In genomic region chr14:99424306-99424877, GRCh38 we compare ENCODE assay signal across 1 cellular context.
TF ChIP-seq lines count a peak whose summit lies in the region.

No MANE protein-coding gene starts in this region.

TF ChIP-seq in GM23338, 12 proteins besides CTCF, POLR2A, EP300 and RAD21 (continued from another document):
- TF ChIP-seq ZNF462 (CRISPR knock-in tag; IDR thresholded peaks at IDR 0.05) (no peak), NANOG (IDR thresholded peaks at IDR 0.05; ENCODE audit: borderline replicate concordance) (no peak), REST (IDR thresholded peaks at IDR 0.05; ENCODE audit: unreplicated experiment) (no peak), ZNF331 (CRISPR knock-in tag; IDR thresholded peaks at IDR 0.05; ENCODE audit: low read depth) (no peak), EZH2 (IDR thresholded peaks at IDR 0.05; ENCODE audit: low read depth, unreplicated experiment) (no peak), CREB1 (CRISPR knock-in tag; IDR thresholded peaks at IDR 0.05; ENCODE audit: low read depth) (no peak), STAT1 (IDR thresholded peaks at IDR 0.05; ENCODE audit: unreplicated experiment) (no peak)
